ENCODE assay signal across 29 cellular contexts in genomic region chr1:102296116-102296515, GRCh38.
"Had no signal": no experiment of that assay in that cellular context is flagged by ENCODE, and none has a peak within 500 bp of the region (broad histone marks: within the 10 kb centered on the region; RNA-seq: fewer than 3 reads in every experiment).

No MANE protein-coding gene starts in this region.

- H3K4me1 ChIP-seq: esophagus muscularis mucosa, gastroesophageal sphincter had no signal

- H3K36me3 ChIP-seq: brain microvascular endothelial cell, esophagus muscularis mucosa, gastroesophageal sphincter had no signal

- H3K27ac Mint-ChIP-seq: activated CD4-positive, alpha-beta memory T cell treated with anti-CD3 and anti-CD28 coated beads for 36 hours; activated CD4-positive, alpha-beta T cell treated with anti-CD3 and anti-CD28 coated beads for 36 hours; activated CD4-positive, alpha-beta T cell treated with anti-CD3 and anti-CD28 coated beads, Interleukin-2, amount 10 ng/mL, durations not matched to agents 24 days and 14 days; activated CD8-positive, alpha-beta memory T cell treated with anti-CD3 and anti-CD28 coated beads, Interleukin-2, amount 10 ng/mL, durations not matched to agents 7 days and 5 days; activated CD8-positive, alpha-beta T cell treated with anti-CD3 and anti-CD28 coated beads, Interleukin-2, amount 10 ng/mL, durations not matched to agents 7 days and 5 days; activated naive CD4-positive, alpha-beta T cell treated with anti-CD3 and anti-CD28 coated beads for 36 hours; activated naive CD4-positive, alpha-beta T cell treated with anti-CD3 and anti-CD28 coated beads, Interleukin-2, amount 50 U/mL, for 24 hours; activated naive CD8-positive, alpha-beta T cell treated with anti-CD3 and anti-CD28 coated beads, Interleukin-2, amount 10 ng/mL, durations not matched to agents 7 days and 5 days; activated T-helper 1 cell treated with anti-CD3 and anti-CD28 coated beads, Interleukin-12 subunit alpha, Interleukin-12 subunit beta, Interleukin-2, Interleukin-4 antibody, amounts not matched to agents 30 ng/mL and 10 ng/mL and 1 ng/mL, durations not matched to agents 14 hours and 24 hours and 36 hours; activated T-helper 2 cell treated with anti-CD3 and anti-CD28 coated beads, Interferon-gamma antibody, Interleukin-2, Interleukin-4, amounts not matched to agents 10 μg/mL and 5 μg/mL and 100 μg/mL, durations not matched to agents 14 hours and 24 hours and 36 hours; effector memory CD8-positive, alpha-beta T cell had no signal

- H3K4me3 ChIP-seq: esophagus muscularis mucosa, gastroesophageal sphincter had no signal

- H3K9me3 ChIP-seq: esophagus muscularis mucosa, gastroesophageal sphincter had no signal

- H3K27me3 Mint-ChIP-seq: activated CD4-positive, alpha-beta memory T cell treated with anti-CD3 and anti-CD28 coated beads for 36 hours; activated CD4-positive, alpha-beta T cell treated with anti-CD3 and anti-CD28 coated beads for 36 hours; activated CD4-positive, alpha-beta T cell treated with anti-CD3 and anti-CD28 coated beads, Interleukin-2, amount 10 ng/mL, durations not matched to agents 24 days and 14 days; activated CD8-positive, alpha-beta memory T cell treated with anti-CD3 and anti-CD28 coated beads, Interleukin-2, amount 10 ng/mL, durations not matched to agents 7 days and 5 days; activated naive CD4-positive, alpha-beta T cell treated with anti-CD3 and anti-CD28 coated beads, Interleukin-2, amount 50 U/mL, for 24 hours; activated naive CD8-positive, alpha-beta T cell treated with anti-CD3 and anti-CD28 coated beads, Interleukin-2, amount 10 ng/mL, durations not matched to agents 7 days and 5 days; effector memory CD8-positive, alpha-beta T cell had no signal

- H3K4me3 Mint-ChIP-seq: activated CD4-positive, alpha-beta memory T cell treated with anti-CD3 and anti-CD28 coated beads for 36 hours; activated CD4-positive, alpha-beta T cell treated with anti-CD3 and anti-CD28 coated beads for 36 hours; activated CD4-positive, alpha-beta T cell treated with anti-CD3 and anti-CD28 coated beads, Interleukin-2, amount 10 ng/mL, durations not matched to agents 24 days and 14 days; activated CD8-positive, alpha-beta memory T cell treated with anti-CD3 and anti-CD28 coated beads, Interleukin-2, amount 10 ng/mL, durations not matched to agents 7 days and 5 days; activated CD8-positive, alpha-beta T cell treated with anti-CD3 and anti-CD28 coated beads, Interleukin-2, amount 10 ng/mL, durations not matched to agents 7 days and 5 days; activated naive CD4-positive, alpha-beta T cell treated with anti-CD3 and anti-CD28 coated beads for 36 hours; activated naive CD4-positive, alpha-beta T cell treated with anti-CD3 and anti-CD28 coated beads, Interleukin-2, amount 50 U/mL, for 24 hours; activated naive CD8-positive, alpha-beta T cell treated with anti-CD3 and anti-CD28 coated beads, Interleukin-2, amount 10 ng/mL, durations not matched to agents 7 days and 5 days; activated T-helper 1 cell treated with anti-CD3 and anti-CD28 coated beads, Interleukin-12 subunit alpha, Interleukin-12 subunit beta, Interleukin-2, Interleukin-4 antibody, amounts not matched to agents 30 ng/mL and 10 ng/mL and 1 ng/mL, durations not matched to agents 14 hours and 24 hours and 36 hours; effector memory CD8-positive, alpha-beta T cell had no signal

- H3K9me3 Mint-ChIP-seq: activated CD4-positive, alpha-beta T cell treated with anti-CD3 and anti-CD28 coated beads, Interleukin-2, amount 10 ng/mL, durations not matched to agents 24 days and 14 days had no signal

- H3K36me3 Mint-ChIP-seq: activated CD4-positive, alpha-beta memory T cell treated with anti-CD3 and anti-CD28 coated beads for 36 hours; activated CD8-positive, alpha-beta memory T cell treated with anti-CD3 and anti-CD28 coated beads, Interleukin-2, amount 10 ng/mL, durations not matched to agents 7 days and 5 days; activated naive CD4-positive, alpha-beta T cell treated with anti-CD3 and anti-CD28 coated beads, Interleukin-2, amount 50 U/mL, for 24 hours; activated naive CD8-positive, alpha-beta T cell treated with anti-CD3 and anti-CD28 coated beads, Interleukin-2, amount 10 ng/mL, durations not matched to agents 7 days and 5 days had no signal

- H3K27me3 ChIP-seq: brain microvascular endothelial cell, esophagus muscularis mucosa, gastroesophageal sphincter had no signal

- ATAC-seq: activated CD4-positive, alpha-beta T cell treated with anti-CD3 and anti-CD28 coated beads for 36 hours; activated CD8-positive, alpha-beta memory T cell treated with anti-CD3 and anti-CD28 coated beads, Interleukin-2, amount 10 ng/mL, durations not matched to agents 7 days and 5 days; activated CD8-positive, alpha-beta T cell treated with anti-CD3 and anti-CD28 coated beads, Interleukin-2, amount 10 ng/mL, durations not matched to agents 7 days and 5 days; effector memory CD8-positive, alpha-beta T cell; gastroesophageal sphincter had no signal

- H3K4me1 Mint-ChIP-seq: activated CD4-positive, alpha-beta T cell treated with anti-CD3 and anti-CD28 coated beads for 36 hours; activated CD4-positive, alpha-beta T cell treated with anti-CD3 and anti-CD28 coated beads, Interleukin-2, amount 10 ng/mL, durations not matched to agents 24 days and 14 days; activated CD8-positive, alpha-beta memory T cell treated with anti-CD3 and anti-CD28 coated beads, Interleukin-2, amount 10 ng/mL, durations not matched to agents 7 days and 5 days; activated naive CD4-positive, alpha-beta T cell treated with anti-CD3 and anti-CD28 coated beads, Interleukin-2, amount 50 U/mL, for 24 hours; activated naive CD8-positive, alpha-beta T cell treated with anti-CD3 and anti-CD28 coated beads, Interleukin-2, amount 10 ng/mL, durations not matched to agents 7 days and 5 days had no signal

- DNase-seq: activated CD4-positive, alpha-beta memory T cell treated with anti-CD3 and anti-CD28 coated beads for 36 hours; activated CD4-positive, alpha-beta T cell treated with anti-CD3 and anti-CD28 coated beads for 36 hours; activated CD4-positive, alpha-beta T cell treated with anti-CD3 and anti-CD28 coated beads, Interleukin-2, amount 10 ng/mL, durations not matched to agents 24 days and 14 days; activated CD4-positive, CD25-positive, alpha-beta regulatory T cell; activated CD4-positive, CD25-positive, alpha-beta regulatory T cell treated with anti-CD3 and anti-CD28 coated beads, Interleukin-2, amount 50 U/mL, for 72 hours; activated CD8-positive, alpha-beta memory T cell treated with anti-CD3 and anti-CD28 coated beads, Interleukin-2, amount 10 ng/mL, durations not matched to agents 7 days and 5 days; activated CD8-positive, alpha-beta memory T cell treated with anti-CD3 and anti-CD28 coated beads, Interleukin-2, amount 50 U/mL, for 4 hours; activated CD8-positive, alpha-beta T cell treated with anti-CD3 and anti-CD28 coated beads, Interleukin-2, amount 10 ng/mL, durations not matched to agents 7 days and 5 days; activated effector memory CD4-positive, alpha-beta T cell treated with anti-CD3 and anti-CD28 coated beads, Interleukin-2, amount 50 U/mL, for 16 hours; activated naive CD4-positive, alpha-beta T cell treated with anti-CD3 and anti-CD28 coated beads for 36 hours; activated naive CD8-positive, alpha-beta T cell treated with anti-CD3 and anti-CD28 coated beads, Interleukin-2, amount 10 ng/mL, durations not matched to agents 7 days and 5 days; activated T-cell treated with anti-CD3 and anti-CD28 coated beads, Interleukin-2, amount 50 U/mL, for 1 hour; activated T-cell treated with anti-CD3 and anti-CD28 coated beads, Interleukin-2, amount 50 U/mL, for 48 hours; amniotic stem cell; anterior cingulate cortex; brain microvascular endothelial cell; caudate nucleus; cortex of kidney; dermis blood vessel endothelial cell; effector CD4-positive, alpha-beta T cell; effector memory CD8-positive, alpha-beta T cell; erythroblast; foreskin melanocyte; T-helper 2 cell had no signal

- H3K27ac ChIP-seq: brain microvascular endothelial cell, esophagus muscularis mucosa, gastroesophageal sphincter had no signal
